Comparison of ENCODE assay signal across 25 cellular contexts in genomic region chr18:3675994-3676393, GRCh38.
A peak's percentile ranks its signal among the peaks of the same experiment; 100 is the strongest.
DNase-seq lines count a peak whose midpoint lies in the region; TF ChIP-seq lines count a peak whose summit lies in the region.
"Had no signal": no experiment of that assay in that cellular context is flagged by ENCODE, and none has a peak within 500 bp of the region (broad histone marks: within the 10 kb centered on the region; RNA-seq: fewer than 3 reads in every experiment).

No MANE protein-coding gene starts in this region.

- TF ChIP-seq POLR2A in testis (IDR thresholded peaks at IDR 0.05), result no peak

- no peaks in the 10 kb centered on the region for H3K4me1 ChIP-seq in testis

- no peak overlapping the region for H3K4me3 ChIP-seq in testis
- H3K4me3 ChIP-seq: GM23338 had no signal

- intact Hi-C loops in Calu3 (cut with micrococcal nuclease; ENCODE audit: unreplicated experiment), result no loop called here
- intact Hi-C loops in testis (cut with DNase I; ENCODE audit: low total_unique reads), result no loop called here

- 81 to 83% methylated on average over 8 of the region's 8 CpGs for WGBS in testis, 2 donors

- no TSS peak for BruUV-seq in Calu3 (replicated peaks; lab: Mats Ljungman, UMichigan)

- peak; percentile 43 for DNase-seq in DMS53 (lab: John Stamatoyannopoulos, UW)
- DNase-seq in DMS53 treated with DMSO at 0.1 percent for 48 hours (lab: John Stamatoyannopoulos, UW; ENCODE audit: unreplicated experiment), result no peak
- no peak for DNase-seq in Calu3
- DNase-seq in SK-N-DZ (ENCODE audit: low spot score), result peak; percentile 49
- DNase-seq in testis, result peak; percentile 28
- no peak for DNase-seq in NCI-H146 treated with DMSO at 0.1 percent for 48 hours (lab: John Stamatoyannopoulos, UW; ENCODE audit: unreplicated experiment)
- no peak for DNase-seq in GM13977 (ENCODE audit: low spot score)
- no peak for DNase-seq in HEK293T (ENCODE audit: extremely low spot score)
- DNase-seq: AML-193; C1 segment of cervical spinal cord; Caco-2; CD8-positive, alpha-beta T cell; H9; NCI-H1092 treated with DMSO at 0.1 percent for 48 hours; NCI-H1436; NCI-H187 treated with DMSO at 0.1 percent for 48 hours; NCI-H2171 treated with DMSO at 0.1 percent for 48 hours; NCI-H345; NCI-H510A treated with DMSO at 0.1 percent for 48 hours; NCI-H774; SHP77 had no signal

- POLR2A ChIA-PET in HEK293T (lab: Yijun Ruan, JAX), result no interaction called here

- no peak overlapping the region for H3K27ac ChIP-seq in testis
- H3K27ac ChIP-seq: RWPE1 had no signal

- no peaks in the 10 kb centered on the region for H3K27me3 Mint-ChIP-seq in Calu3 (ENCODE audit: unreplicated experiment)

- H3K9me3 Mint-ChIP-seq in Calu3 (ENCODE audit: low read depth, unreplicated experiment), result peaks cover 4% of the 10 kb centered on the region
- H3K9me3 Mint-ChIP-seq: CD8-positive, alpha-beta T cell; GM23338; H9; HFFc6 had no signal

- no peaks in the 10 kb centered on the region for H3K36me3 ChIP-seq in testis (ENCODE audit: low read depth, missing control alignments)

- CTCF ChIA-PET in Calu3 (lab: Charles Lee), result interaction anchor here (1.0 kb wide), 1 partner anchor 11 kb away, joined by 3 read pairs; no protein-coding TSS in a partner anchor
- CTCF ChIA-PET in HEK293T (lab: Yijun Ruan, JAX), result no interaction called here

- peaks cover 42% of the 10 kb centered on the region for H3K4me1 Mint-ChIP-seq in Calu3 (ENCODE audit: low read depth, unreplicated experiment)
- H3K4me1 Mint-ChIP-seq: IgD-negative memory B cell had no signal

- H3K9me3 ChIP-seq in testis, result no peaks in the 10 kb centered on the region

- no peak for TF ChIP-seq CTCF in Calu3 (IDR thresholded peaks at IDR 0.05; ENCODE audit: unreplicated experiment)
- TF ChIP-seq CTCF in testis (IDR thresholded peaks at IDR 0.05), result no peak
- no peak for TF ChIP-seq CTCF in GM13977 (IDR thresholded peaks at IDR 0.05; ENCODE audit: extremely low read depth, insufficient read depth, missing control alignments)

- H3K27me3 ChIP-seq in testis, result no peaks in the 10 kb centered on the region

- in situ Hi-C loops in GM13977 (cut with MboI; ENCODE audit: low pct_unique_long_range_greater_than_20kb, low sequenced_read_pairs, unreplicated experiment), result no loop called here

- no peaks in the 10 kb centered on the region for H3K36me3 Mint-ChIP-seq in Calu3 (ENCODE audit: insufficient read depth, unreplicated experiment)
- H3K36me3 Mint-ChIP-seq: CD8-positive, alpha-beta T cell; IgD-negative memory B cell had no signal

- no peak overlapping the region for H3K4me3 Mint-ChIP-seq in Calu3 (ENCODE audit: low read depth, unreplicated experiment)
- H3K4me3 Mint-ChIP-seq: CD8-positive, alpha-beta T cell; GM23338; H9; IgD-negative memory B cell had no signal

- H3K27ac Mint-ChIP-seq in Calu3 (ENCODE audit: unreplicated experiment), result peak overlapping the region; percentile 68
- H3K27ac Mint-ChIP-seq: CD8-positive, alpha-beta T cell; GM23338; H9; HFFc6; IgD-negative memory B cell had no signal

TF ChIP-seq in HEK293T, 16 proteins besides CTCF, POLR2A, EP300 and RAD21:
- TF ChIP-seq SP1 (IDR thresholded peaks at IDR 0.05) (no peak), TARDBP (IDR thresholded peaks at IDR 0.05) (no peak), HDGF (IDR thresholded peaks at IDR 0.05; ENCODE audit: borderline replicate concordance) (no peak), BHLHE40 (IDR thresholded peaks at IDR 0.05; ENCODE audit: borderline replicate concordance) (no peak), FOXM1 (IDR thresholded peaks at IDR 0.05; ENCODE audit: borderline replicate concordance) (no peak), CTBP1 (IDR thresholded peaks at IDR 0.05; ENCODE audit: borderline replicate concordance) (no peak), ARNT (IDR thresholded peaks at IDR 0.05) (no peak), FOXA1 (IDR thresholded peaks at IDR 0.05) (no peak), ELF4 (IDR thresholded peaks at IDR 0.05) (no peak), FOXK2 (IDR thresholded peaks at IDR 0.05) (no peak), LEF1 (IDR thresholded peaks at IDR 0.05; ENCODE audit: borderline replicate concordance) (no peak), SUZ12 (IDR thresholded peaks at IDR 0.05) (no peak), L3MBTL2 (conservative IDR thresholded peaks at IDR 0.05) (no peak), PKNOX1 (IDR thresholded peaks at IDR 0.05) (no peak), NFRKB (IDR thresholded peaks at IDR 0.05) (no peak), ZNF384 (IDR thresholded peaks at IDR 0.05) (no peak)

Comparison
In these comparisons a context has a peak if more than half of its experiments do, and no peak if none do; other contexts are left out.
1. DNase-seq: peak in DMS53 (single experiment), SK-N-DZ (single experiment) and testis (single experiment); none in DMS53 treated with DMSO at 0.1 percent for 48 hours (single experiment), Calu3 (single experiment), NCI-H146 treated with DMSO at 0.1 percent for 48 hours (single experiment), GM13977 (single experiment) and HEK293T (single experiment).